ENCODE assay signal across 29 cellular contexts in genomic region chr5:124641154-124641792, GRCh38.
DNase-seq lines count a peak whose midpoint lies in the region; ATAC-seq and TF ChIP-seq lines count a peak whose summit lies in the region.
"Had no signal": no experiment of that assay in that cellular context is flagged by ENCODE, and none has a peak within 500 bp of the region (broad histone marks: within the 10 kb centered on the region; RNA-seq: fewer than 3 reads in every experiment).

No MANE protein-coding gene starts in this region.

- no peak overlapping the region for H3K9ac ChIP-seq in duodenal mucosa (ENCODE audit: low read depth in 1 of 2, low read length in 2 of 2)
- H3K9ac ChIP-seq: parathyroid adenoma had no signal

- H3K36me3 ChIP-seq in cardiac muscle cell: peaks cover 33% of the 10 kb centered on the region
- peaks cover 0 to 10% of the 10 kb centered on the region in 2 donors for H3K36me3 ChIP-seq in duodenal mucosa (ENCODE audit: control insufficient read depth in 1 of 2, insufficient read depth in 2 of 2, low read length in 2 of 2)
- no peaks in the 10 kb centered on the region for H3K36me3 ChIP-seq in mucosa of descending colon (ENCODE audit: low read depth)
- H3K36me3 ChIP-seq: breast epithelium, HAP-1 had no signal

- ATAC-seq in Right ventricle myocardium superior (ENCODE audit: poor library complexity): no peak
- peak; percentile 90 for ATAC-seq in mucosa of descending colon
- ATAC-seq: CD8-positive, alpha-beta T cell; T-helper 17 cell had no signal

- intact Hi-C loops in Right ventricle myocardium superior (cut with DNase I): no loop called here
- intact Hi-C loops in mucosa of descending colon (cut with DNase I, micrococcal nuclease): no loop called here
- intact Hi-C loops in head of caudate nucleus (cut with DNase I): no loop called here

- DNase-seq in cardiac muscle cell (ENCODE audit: low read depth in 1 of 2, low spot score in 1 of 2): no peak
- DNase-seq in Right ventricle myocardium superior: no peak
- DNase-seq in mucosa of descending colon: peak; percentile 49 to 64 (median 59)
- DNase-seq in NCI-H446 (lab: John Stamatoyannopoulos, UW): no peak
- DNase-seq in Kasumi-1 (lab: John Stamatoyannopoulos, UW): no peak
- no peak for DNase-seq in head of caudate nucleus
- DNase-seq in GF-D8 (lab: John Stamatoyannopoulos, UW): no peak
- DNase-seq: 8988T; activated CD4-positive, alpha-beta T cell treated with anti-CD3 and anti-CD28 coated beads for 48 hours; activated naive CD4-positive, alpha-beta T cell treated with anti-CD3 and anti-CD28 coated beads for 36 hours; amniotic stem cell; CD8-positive, alpha-beta T cell; DMS79; foreskin melanocyte; hippocampal formation; immature natural killer cell; NCI-H1092 treated with DMSO at 0.1 percent for 48 hours; NCI-H446 treated with DMSO at 0.1 percent for 48 hours; sigmoid colon; stimulated activated CD4-positive, alpha-beta T cell treated with anti-CD3 and anti-CD28 coated beads, Interleukin-15, amount 100 ng/mL, for 24 hours; T-helper 17 cell; tibial artery had no signal

- H3K27me3 ChIP-seq in cardiac muscle cell (no peaks in the 10 kb centered on the region), duodenal mucosa (ENCODE audit: control insufficient read depth in 1 of 2, insufficient read depth in 2 of 2, low read length in 2 of 2) (no peaks in the 10 kb centered on the region)
- H3K27me3 ChIP-seq: breast epithelium, esophagus muscularis mucosa, Peyer's patch, sigmoid colon, tibial artery had no signal

- H3K9me3 ChIP-seq in cardiac muscle cell (ENCODE audit: low read depth): no peaks in the 10 kb centered on the region
- H3K9me3 ChIP-seq in duodenal mucosa (ENCODE audit: control insufficient read depth in 1 of 2, low read length in 2 of 2): no peaks in the 10 kb centered on the region
- no peaks in the 10 kb centered on the region for H3K9me3 ChIP-seq in mucosa of descending colon
- H3K9me3 ChIP-seq: breast epithelium, esophagus muscularis mucosa, HAP-1, Peyer's patch, sigmoid colon, tibial artery had no signal

- H3K4me3 ChIP-seq in cardiac muscle cell (no peak overlapping the region), duodenal mucosa (ENCODE audit: low read depth in 1 of 2, low read length in 2 of 2) (peak overlapping the region; percentile 29 to 48), mucosa of descending colon (no peak overlapping the region)
- H3K4me3 ChIP-seq: breast epithelium, esophagus muscularis mucosa, HAP-1, Peyer's patch, sigmoid colon, tibial artery had no signal

- peak overlapping the region; percentile 69 for H3K27ac ChIP-seq in cardiac muscle cell
- no peak overlapping the region for H3K27ac ChIP-seq in duodenal mucosa (ENCODE audit: low read depth, low read length)
- H3K27ac ChIP-seq: breast epithelium, esophagus muscularis mucosa, HL-60, parathyroid adenoma, sigmoid colon, tibial artery had no signal

- TF ChIP-seq CTCF in cardiac muscle cell (IDR thresholded peaks at IDR 0.05; ENCODE audit: low read depth, low read length) (no peak), mucosa of descending colon (IDR thresholded peaks at IDR 0.05) (no peak)

- H3K4me1 ChIP-seq in cardiac muscle cell (ENCODE audit: low read depth): peaks cover 52% of the 10 kb centered on the region
- H3K4me1 ChIP-seq in duodenal mucosa (ENCODE audit: control insufficient read depth in 1 of 2, insufficient read depth in 2 of 2, low read length in 2 of 2): peaks cover 9 to 19% of the 10 kb centered on the region in 2 donors
- H3K4me1 ChIP-seq in mucosa of descending colon (ENCODE audit: low read depth): no peaks in the 10 kb centered on the region
- H3K4me1 ChIP-seq: breast epithelium, HAP-1, parathyroid adenoma, Peyer's patch, tibial artery had no signal

Comparison
In these comparisons a context has a peak if more than half of its experiments do, and no peak if none do; other contexts are left out.
1. DNase-seq: peak in mucosa of descending colon (3 of 3); none in cardiac muscle cell (0 of 2), Right ventricle myocardium superior (single experiment), NCI-H446 (0 of 2), Kasumi-1 (0 of 2), head of caudate nucleus (0 of 42) and GF-D8 (single experiment).
2. H3K4me3 ChIP-seq: peak in duodenal mucosa (2 of 2); none in cardiac muscle cell (single experiment) and mucosa of descending colon (single experiment).